2 cellular contexts compared by ENCODE assay signal in genomic region chr7:75867390-75867717, GRCh38.
TF ChIP-seq lines count a peak whose summit lies in the region.

No MANE protein-coding gene starts in this region.

TF ChIP-seq in IMR-90, 13 proteins besides CTCF, POLR2A, EP300 and RAD21:
- TF ChIP-seq RFX5 (IDR thresholded peaks at IDR 0.05; ENCODE audit: low read depth, low read length), result no peak
- no peak for TF ChIP-seq MAZ (IDR thresholded peaks at IDR 0.05; ENCODE audit: borderline replicate concordance, low read depth, low read length)
- TF ChIP-seq BHLHE40 (IDR thresholded peaks at IDR 0.05; ENCODE audit: low read depth, low read length), result no peak
- TF ChIP-seq ELK1 (IDR thresholded peaks at IDR 0.05; ENCODE audit: borderline replicate concordance, low read depth, low read length), result no peak
- no peak for TF ChIP-seq NFE2L2 (IDR thresholded peaks at IDR 0.05; ENCODE audit: low read depth, low read length)
- no peak for TF ChIP-seq MXI1 (IDR thresholded peaks at IDR 0.05; ENCODE audit: borderline replicate concordance, low read depth, low read length)
- TF ChIP-seq USF2 (IDR thresholded peaks at IDR 0.05; ENCODE audit: low read depth, low read length), result no peak
- TF ChIP-seq FOS (IDR thresholded peaks at IDR 0.05; ENCODE audit: low read depth, low read length), result no peak
- TF ChIP-seq CHD1 (IDR thresholded peaks at IDR 0.05; ENCODE audit: low read depth, low read length), result no peak
- no peak for TF ChIP-seq CEBPB (IDR thresholded peaks at IDR 0.05; ENCODE audit: low read depth, low read length)

TF ChIP-seq in K562, 482 proteins besides CTCF, POLR2A, EP300 and RAD21:
- TF ChIP-seq CBFA2T2 (conservative IDR thresholded peaks at IDR 0.05), result no peak
- 0 out of 2 replicates have a peak, but pooled peaks have one; percentile 6 for TF ChIP-seq ZNF740 (CRISPR knock-in tag; IDR thresholded peaks at IDR 0.05)
- no peak for TF ChIP-seq ZNF740 (tag; IDR thresholded peaks at IDR 0.05)
- TF ChIP-seq ZNF41 (CRISPR knock-in tag; conservative IDR thresholded peaks at IDR 0.05), result 0 out of 2 replicates have a peak, but pooled peaks have one; percentile 26
- TF ChIP-seq HES1 (IDR thresholded peaks at IDR 0.05; ENCODE audit: low read depth), result 0 out of 2 replicates have a peak, but pooled peaks have one; percentile 7
- TF ChIP-seq MLX (CRISPR knock-in tag; conservative IDR thresholded peaks at IDR 0.05), result no peak
- TF ChIP-seq SMARCC2 (IDR thresholded peaks at IDR 0.05; ENCODE audit: low read depth), result no peak
- no peak for TF ChIP-seq RREB1 (CRISPR knock-in tag; IDR thresholded peaks at IDR 0.05)
- 0 out of 2 replicates have a peak, but pooled peaks have one; percentile 12 for TF ChIP-seq SMARCA4 (IDR thresholded peaks at IDR 0.05)
- 0 out of 2 replicates have a peak, but pooled peaks have one; percentile 9 for TF ChIP-seq ZNF175 (CRISPR knock-in tag; IDR thresholded peaks at IDR 0.05; ENCODE audit: low read depth)
- no peak for TF ChIP-seq ZNF449 (CRISPR knock-in tag; IDR thresholded peaks at IDR 0.05)
- peak; percentile 89 for TF ChIP-seq CEBPB (tag; IDR thresholded peaks at IDR 0.05)
- TF ChIP-seq CEBPG (CRISPR knock-in tag; IDR thresholded peaks at IDR 0.05), result no peak
- peak in 1 of 2 experiments; percentile 23; a peak in 2 of 4 replicates for TF ChIP-seq CEBPG (tag; conservative IDR thresholded peaks at IDR 0.05 in 1 of 2, IDR thresholded peaks at IDR 0.05 in 1 of 2)
- TF ChIP-seq BACH1 (tag; IDR thresholded peaks at IDR 0.05), result no peak
- TF ChIP-seq FOSL1 (tag; conservative IDR thresholded peaks at IDR 0.05), result peak; percentile 8; the same call in 1 of the 2 replicates
- no peak for TF ChIP-seq ZNF696 (CRISPR knock-in tag; conservative IDR thresholded peaks at IDR 0.05)
- 0 out of 2 replicates have a peak, but pooled peaks have one; percentile 8 for TF ChIP-seq ATF7 (IDR thresholded peaks at IDR 0.05)
- TF ChIP-seq FOXP1 (CRISPR knock-in tag; IDR thresholded peaks at IDR 0.05), result no peak
- TF ChIP-seq NFRKB (IDR thresholded peaks at IDR 0.05; ENCODE audit: low read depth), result no peak
- TF ChIP-seq JUNB (CRISPR knock-in tag; conservative IDR thresholded peaks at IDR 0.05), result no peak
- TF ChIP-seq ARID1B (IDR thresholded peaks at IDR 0.05), result no peak
- peak; percentile 9; the same call in 1 of the 2 replicates for TF ChIP-seq ZBTB40 (IDR thresholded peaks at IDR 0.05)
- no peak for TF ChIP-seq ZBTB40 (CRISPR knock-in tag; IDR thresholded peaks at IDR 0.05)
- TF ChIP-seq JUND (IDR thresholded peaks at IDR 0.05; ENCODE audit: borderline replicate concordance, low read depth, low read length), result no peak
- 0 out of 3 replicates have a peak, but pooled peaks have one; percentile 1 for TF ChIP-seq JUND (tag; IDR thresholded peaks at IDR 0.05; ENCODE audit: borderline replicate concordance, low read depth, low read length)
- TF ChIP-seq IRF9 (tag; IDR thresholded peaks at IDR 0.05), result no peak
- no peak for TF ChIP-seq NCOA6 (IDR thresholded peaks at IDR 0.05)
- TF ChIP-seq IRF2 (CRISPR knock-in tag; IDR thresholded peaks at IDR 0.05), result no peak
- no peak for TF ChIP-seq SOX6 (IDR thresholded peaks at IDR 0.05)
- TF ChIP-seq SMARCE1 (IDR thresholded peaks at IDR 0.05), result 0 out of 2 replicates have a peak, but pooled peaks have one; percentile 6
- TF ChIP-seq THRAP3 (IDR thresholded peaks at IDR 0.05; ENCODE audit: borderline replicate concordance), result no peak
- no peak for TF ChIP-seq HCFC1 (IDR thresholded peaks at IDR 0.05; ENCODE audit: low read depth, low read length)
- no peak for TF ChIP-seq DMBX1 (CRISPR knock-in tag; IDR thresholded peaks at IDR 0.05; ENCODE audit: borderline replicate concordance)
- TF ChIP-seq ATF1 (CRISPR knock-in tag; IDR thresholded peaks at IDR 0.05), result no peak
- peak; percentile 22; the same call in 1 of the 2 replicates for TF ChIP-seq ATF1 (tag; IDR thresholded peaks at IDR 0.05)
- TF ChIP-seq TAL1 (IDR thresholded peaks at IDR 0.05), result no peak
- TF ChIP-seq ZNF584 (CRISPR knock-in tag; IDR thresholded peaks at IDR 0.05; ENCODE audit: low read depth), result peak; percentile 49; the same call in 1 of the 2 replicates
- TF ChIP-seq ARNT (IDR thresholded peaks at IDR 0.05), result 0 out of 4 replicates have a peak, but pooled peaks of 1 of the 2 experiments have one; percentile 18
- peak; percentile 10; the same call in 1 of the 2 replicates for TF ChIP-seq DPF2 (IDR thresholded peaks at IDR 0.05)
- TF ChIP-seq SP1 (CRISPR knock-in tag; IDR thresholded peaks at IDR 0.05), result no peak
- TF ChIP-seq CREB1 (IDR thresholded peaks at IDR 0.05), result no peak
- 0 out of 2 replicates have a peak, but pooled peaks have one; percentile 2 for TF ChIP-seq CREB1 (CRISPR knock-in tag; IDR thresholded peaks at IDR 0.05)
